38 cellular contexts compared by ENCODE assay signal in the genomic region with DNA sequence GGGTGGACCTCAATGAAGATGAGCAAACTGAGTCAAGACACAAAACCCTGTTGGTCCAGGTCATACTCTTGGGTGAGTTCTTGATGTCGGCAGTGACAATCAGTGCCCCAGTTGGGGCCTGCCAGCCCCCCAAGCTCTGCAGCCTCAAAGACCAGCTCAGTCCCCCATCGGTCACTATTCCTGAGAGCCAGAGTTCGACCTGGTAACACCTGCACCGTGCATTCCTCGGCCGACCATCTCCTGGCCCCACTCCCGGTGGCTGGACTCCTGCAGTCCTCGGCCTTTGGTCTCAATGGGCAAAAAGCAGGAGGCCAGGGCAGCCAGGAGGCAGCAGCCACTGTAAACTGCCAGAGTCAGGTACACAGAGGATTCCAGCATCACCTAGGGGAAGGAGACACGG. TPM values are rescaled to one million over a fixed set of nuclear protein-coding genes. Genes with fewer than 3 reads are reported as not detected.
"Had no signal": no experiment of that assay in that cellular context is flagged by ENCODE, and none has a peak within 500 bp of the region (broad histone marks: within the 10 kb centered on the region; RNA-seq: fewer than 3 reads in every experiment).

No MANE protein-coding gene starts in this region.

- H3K27me3 ChIP-seq: adrenal gland, body of pancreas, esophagus squamous epithelium, gastroesophageal sphincter, heart right ventricle had no signal

- H3K27ac Mint-ChIP-seq: activated CD4-positive, alpha-beta memory T cell treated with anti-CD3 and anti-CD28 coated beads for 36 hours; activated CD4-positive, alpha-beta T cell treated with anti-CD3 and anti-CD28 coated beads for 36 hours; activated CD4-positive, alpha-beta T cell treated with anti-CD3 and anti-CD28 coated beads, Interleukin-2, amount 10 ng/mL, durations not matched to agents 24 days and 14 days; activated CD8-positive, alpha-beta memory T cell treated with anti-CD3 and anti-CD28 coated beads, Interleukin-2, amount 10 ng/mL, durations not matched to agents 7 days and 5 days; activated CD8-positive, alpha-beta T cell treated with anti-CD3 and anti-CD28 coated beads, Interleukin-2, amount 10 ng/mL, durations not matched to agents 7 days and 5 days; activated naive CD4-positive, alpha-beta T cell treated with anti-CD3 and anti-CD28 coated beads for 36 hours; activated naive CD4-positive, alpha-beta T cell treated with anti-CD3 and anti-CD28 coated beads, Interleukin-2, amount 50 U/mL, for 24 hours; activated naive CD8-positive, alpha-beta T cell treated with anti-CD3 and anti-CD28 coated beads for 36 hours; activated naive CD8-positive, alpha-beta T cell treated with anti-CD3 and anti-CD28 coated beads, Interleukin-2, amount 50 U/mL, for 24 hours; activated T-helper 1 cell treated with anti-CD3 and anti-CD28 coated beads, Interleukin-12 subunit alpha, Interleukin-12 subunit beta, Interleukin-2, Interleukin-4 antibody, amounts not matched to agents 30 ng/mL and 10 ng/mL and 1 ng/mL, durations not matched to agents 14 hours and 24 hours and 36 hours; activated T-helper 2 cell treated with anti-CD3 and anti-CD28 coated beads, Interferon-gamma antibody, Interleukin-2, Interleukin-4, amounts not matched to agents 10 μg/mL and 5 μg/mL and 100 μg/mL, durations not matched to agents 14 hours and 24 hours and 36 hours had no signal

- H3K27ac ChIP-seq: adrenal gland, body of pancreas, epithelial cell of prostate, esophagus squamous epithelium, gastroesophageal sphincter, heart right ventricle had no signal

- H3K9me3 ChIP-seq: adrenal gland, body of pancreas, esophagus squamous epithelium, gastroesophageal sphincter, heart right ventricle had no signal

- ATAC-seq: activated CD4-positive, alpha-beta T cell treated with anti-CD3 and anti-CD28 coated beads for 36 hours; activated CD8-positive, alpha-beta memory T cell treated with anti-CD3 and anti-CD28 coated beads, Interleukin-2, amount 10 ng/mL, durations not matched to agents 7 days and 5 days; activated CD8-positive, alpha-beta T cell treated with anti-CD3 and anti-CD28 coated beads, Interleukin-2, amount 10 ng/mL, durations not matched to agents 7 days and 5 days; activated naive CD8-positive, alpha-beta T cell treated with anti-CD3 and anti-CD28 coated beads, Interleukin-2, amount 50 U/mL, for 24 hours; body of pancreas; gastroesophageal sphincter; heart right ventricle had no signal

- H3K4me1 Mint-ChIP-seq: activated CD4-positive, alpha-beta T cell treated with anti-CD3 and anti-CD28 coated beads for 36 hours; activated CD4-positive, alpha-beta T cell treated with anti-CD3 and anti-CD28 coated beads, Interleukin-2, amount 10 ng/mL, durations not matched to agents 24 days and 14 days; activated CD8-positive, alpha-beta memory T cell treated with anti-CD3 and anti-CD28 coated beads, Interleukin-2, amount 10 ng/mL, durations not matched to agents 7 days and 5 days; activated naive CD4-positive, alpha-beta T cell treated with anti-CD3 and anti-CD28 coated beads, Interleukin-2, amount 50 U/mL, for 24 hours; activated naive CD8-positive, alpha-beta T cell treated with anti-CD3 and anti-CD28 coated beads for 36 hours; activated naive CD8-positive, alpha-beta T cell treated with anti-CD3 and anti-CD28 coated beads, Interleukin-2, amount 50 U/mL, for 24 hours had no signal

- H3K36me3 Mint-ChIP-seq: activated CD4-positive, alpha-beta memory T cell treated with anti-CD3 and anti-CD28 coated beads for 36 hours; activated CD8-positive, alpha-beta memory T cell treated with anti-CD3 and anti-CD28 coated beads, Interleukin-2, amount 10 ng/mL, durations not matched to agents 7 days and 5 days; activated naive CD4-positive, alpha-beta T cell treated with anti-CD3 and anti-CD28 coated beads, Interleukin-2, amount 50 U/mL, for 24 hours; activated naive CD8-positive, alpha-beta T cell treated with anti-CD3 and anti-CD28 coated beads for 36 hours had no signal

- H3K4me3 ChIP-seq: adrenal gland, body of pancreas, esophagus squamous epithelium, gastroesophageal sphincter, heart right ventricle had no signal

- H3K36me3 ChIP-seq: adrenal gland, esophagus squamous epithelium, gastroesophageal sphincter, heart right ventricle had no signal

- H3K9me3 Mint-ChIP-seq: activated CD4-positive, alpha-beta memory T cell treated with anti-CD3 and anti-CD28 coated beads for 36 hours; activated CD4-positive, alpha-beta T cell treated with anti-CD3 and anti-CD28 coated beads, Interleukin-2, amount 10 ng/mL, durations not matched to agents 24 days and 14 days; activated naive CD4-positive, alpha-beta T cell treated with anti-CD3 and anti-CD28 coated beads for 36 hours; activated naive CD4-positive, alpha-beta T cell treated with anti-CD3 and anti-CD28 coated beads, Interleukin-2, amount 50 U/mL, for 24 hours; activated naive CD8-positive, alpha-beta T cell treated with anti-CD3 and anti-CD28 coated beads for 36 hours; activated naive CD8-positive, alpha-beta T cell treated with anti-CD3 and anti-CD28 coated beads, Interleukin-2, amount 50 U/mL, for 24 hours; activated T-helper 1 cell treated with anti-CD3 and anti-CD28 coated beads, Interleukin-12 subunit alpha, Interleukin-12 subunit beta, Interleukin-2, Interleukin-4 antibody, amounts not matched to agents 30 ng/mL and 10 ng/mL and 1 ng/mL, durations not matched to agents 14 hours and 24 hours and 36 hours; activated T-helper 2 cell treated with anti-CD3 and anti-CD28 coated beads, Interferon-gamma antibody, Interleukin-2, Interleukin-4, amounts not matched to agents 10 μg/mL and 5 μg/mL and 100 μg/mL, durations not matched to agents 14 hours and 24 hours and 36 hours had no signal

- H3K4me3 Mint-ChIP-seq: activated CD4-positive, alpha-beta memory T cell treated with anti-CD3 and anti-CD28 coated beads for 36 hours; activated CD4-positive, alpha-beta T cell treated with anti-CD3 and anti-CD28 coated beads for 36 hours; activated CD4-positive, alpha-beta T cell treated with anti-CD3 and anti-CD28 coated beads, Interleukin-2, amount 10 ng/mL, durations not matched to agents 24 days and 14 days; activated CD8-positive, alpha-beta memory T cell treated with anti-CD3 and anti-CD28 coated beads, Interleukin-2, amount 10 ng/mL, durations not matched to agents 7 days and 5 days; activated CD8-positive, alpha-beta T cell treated with anti-CD3 and anti-CD28 coated beads, Interleukin-2, amount 10 ng/mL, durations not matched to agents 7 days and 5 days; activated naive CD4-positive, alpha-beta T cell treated with anti-CD3 and anti-CD28 coated beads for 36 hours; activated naive CD4-positive, alpha-beta T cell treated with anti-CD3 and anti-CD28 coated beads, Interleukin-2, amount 50 U/mL, for 24 hours; activated naive CD8-positive, alpha-beta T cell treated with anti-CD3 and anti-CD28 coated beads for 36 hours; activated naive CD8-positive, alpha-beta T cell treated with anti-CD3 and anti-CD28 coated beads, Interleukin-2, amount 50 U/mL, for 24 hours; activated T-helper 1 cell treated with anti-CD3 and anti-CD28 coated beads, Interleukin-12 subunit alpha, Interleukin-12 subunit beta, Interleukin-2, Interleukin-4 antibody, amounts not matched to agents 30 ng/mL and 10 ng/mL and 1 ng/mL, durations not matched to agents 14 hours and 24 hours and 36 hours had no signal

- DNase-seq: activated CD4-positive, alpha-beta memory T cell treated with anti-CD3 and anti-CD28 coated beads for 36 hours; activated CD4-positive, alpha-beta T cell treated with anti-CD3 and anti-CD28 coated beads for 36 hours; activated CD4-positive, alpha-beta T cell treated with anti-CD3 and anti-CD28 coated beads, Interleukin-2, amount 10 ng/mL, durations not matched to agents 24 days and 14 days; activated CD4-positive, CD25-positive, alpha-beta regulatory T cell; activated CD4-positive, CD25-positive, alpha-beta regulatory T cell treated with anti-CD3 and anti-CD28 coated beads, Interleukin-2, amount 50 U/mL, for 72 hours; activated CD8-positive, alpha-beta memory T cell treated with anti-CD3 and anti-CD28 coated beads, Interleukin-2, amount 10 ng/mL, durations not matched to agents 7 days and 5 days; activated CD8-positive, alpha-beta memory T cell treated with anti-CD3 and anti-CD28 coated beads, Interleukin-2, amount 50 U/mL, for 4 hours; activated CD8-positive, alpha-beta T cell treated with anti-CD3 and anti-CD28 coated beads, Interleukin-2, amount 10 ng/mL, durations not matched to agents 7 days and 5 days; activated effector memory CD4-positive, alpha-beta T cell treated with anti-CD3 and anti-CD28 coated beads, Interleukin-2, amount 50 U/mL, for 16 hours; activated naive CD4-positive, alpha-beta T cell treated with anti-CD3 and anti-CD28 coated beads for 36 hours; activated naive CD8-positive, alpha-beta T cell treated with anti-CD3 and anti-CD28 coated beads for 36 hours; activated naive CD8-positive, alpha-beta T cell treated with anti-CD3 and anti-CD28 coated beads, Interleukin-2, amount 50 U/mL, for 24 hours; activated T-cell treated with anti-CD3 and anti-CD28 coated beads, Interleukin-2, amount 50 U/mL, for 1 hour; activated T-cell treated with anti-CD3 and anti-CD28 coated beads, Interleukin-2, amount 50 U/mL, for 48 hours; adrenal gland; amygdala; aorta; body of pancreas; caudate nucleus; cortex of kidney; effector CD8-positive, alpha-beta T cell; esophagus squamous epithelium; foreskin melanocyte; heart right ventricle; T-helper 2 cell had no signal

- H3K4me1 ChIP-seq: adrenal gland, body of pancreas, gastroesophageal sphincter had no signal

RNA-seq across cellular contexts. Expression of a gene that starts 32.5 kb away (rescaled TPM):
- total RNA-seq: activated CD4-positive, alpha-beta memory T cell treated with anti-CD3 and anti-CD28 coated beads for 36 hours; activated CD4-positive, alpha-beta T cell treated with anti-CD3 and anti-CD28 coated beads for 36 hours; activated CD4-positive, alpha-beta T cell treated with anti-CD3 and anti-CD28 coated beads, Interleukin-2, amount 10 ng/mL, durations not matched to agents 24 days and 14 days; activated CD8-positive, alpha-beta memory T cell treated with anti-CD3 and anti-CD28 coated beads for 36 hours; activated CD8-positive, alpha-beta memory T cell treated with anti-CD3 and anti-CD28 coated beads, Interleukin-2, amount 10 ng/mL, durations not matched to agents 7 days and 5 days; activated CD8-positive, alpha-beta T cell treated with anti-CD3 and anti-CD28 coated beads, Interleukin-2, amount 10 ng/mL, durations not matched to agents 7 days and 5 days; activated naive CD4-positive, alpha-beta T cell treated with anti-CD3 and anti-CD28 coated beads for 36 hours; activated naive CD8-positive, alpha-beta T cell treated with anti-CD3 and anti-CD28 coated beads for 36 hours; activated T-helper 1 cell treated with anti-CD3 and anti-CD28 coated beads, Interleukin-12 subunit alpha, Interleukin-12 subunit beta, Interleukin-2, Interleukin-4 antibody, amounts not matched to agents 30 ng/mL and 10 ng/mL and 1 ng/mL, durations not matched to agents 14 hours and 24 hours and 36 hours; activated T-helper 2 cell treated with anti-CD3 and anti-CD28 coated beads, Interferon-gamma antibody, Interleukin-2, Interleukin-4, amounts not matched to agents 10 μg/mL and 5 μg/mL and 100 μg/mL, durations not matched to agents 14 hours and 24 hours and 36 hours; adrenal gland; aorta; body of pancreas; chondrocyte; dermis microvascular lymphatic vessel endothelial cell; endothelial cell of umbilical vein; esophagus squamous epithelium; fibroblast of lung; fibroblast of villous mesenchyme; glomerular endothelial cell; heart right ventricle had no signal
- polyA plus RNA-seq: adrenal gland, aorta, endothelial cell of umbilical vein, esophagus, fibroblast of lung, heart right ventricle had no signal
